Comparison of ENCODE assay signal across 14 cellular contexts in genomic region chr19:2046046-2046907, GRCh38. TPM values are rescaled to one million over a fixed set of nuclear protein-coding genes. Genes with fewer than 3 reads are reported as not detected.
A peak's percentile ranks its signal among the peaks of the same experiment; 100 is the strongest.
DNase-seq lines count a peak whose midpoint lies in the region; ATAC-seq and TF ChIP-seq lines count a peak whose summit lies in the region.
"Had no signal": no experiment of that assay in that cellular context is flagged by ENCODE, and none has a peak within 500 bp of the region (broad histone marks: within the 10 kb centered on the region; RNA-seq: fewer than 3 reads in every experiment).

No MANE protein-coding gene starts in this region.

- TF ChIP-seq CTCF in heart left ventricle (IDR thresholded peaks at IDR 0.05) (no peak), body of pancreas (IDR thresholded peaks at IDR 0.05) (no peak), upper lobe of right lung (IDR thresholded peaks at IDR 0.05) (no peak)

- H3K27me3 ChIP-seq in heart left ventricle (no peaks in the 10 kb centered on the region), body of pancreas (no peaks in the 10 kb centered on the region), upper lobe of right lung (no peaks in the 10 kb centered on the region)

- H3K27ac ChIP-seq in heart left ventricle (peak overlapping the region; percentile 42 to 99 (median 91)), body of pancreas (peak overlapping the region; percentile 89 to 100 (median 100)), upper lobe of right lung (peak overlapping the region; percentile 47)

- no peaks in the 10 kb centered on the region for H3K9me3 Mint-ChIP-seq in naive B cell

- no peak overlapping the region for H3K4me3 ChIP-seq in heart left ventricle
- H3K4me3 ChIP-seq in body of pancreas, result no peak overlapping the region
- H3K4me3 ChIP-seq in upper lobe of right lung, result no peak overlapping the region

- ATAC-seq in heart left ventricle (no peak), Right ventricle myocardium superior (ENCODE audit: poor library complexity) (no peak), body of pancreas (no peak), naive B cell (ENCODE audit: low read depth in 2 of 2) (no peak), upper lobe of right lung (no peak), GM18502 (IDR thresholded peaks at IDR 0.05; ENCODE audit: poor library complexity, unreplicated experiment) (no peak), HG03045 (IDR thresholded peaks at IDR 0.05; ENCODE audit: unreplicated experiment) (no peak)
- ATAC-seq: activated CD4-positive, alpha-beta T cell treated with anti-CD3 and anti-CD28 coated beads for 36 hours had no signal

- no peaks in the 10 kb centered on the region for H3K9me3 ChIP-seq in heart left ventricle
- no peaks in the 10 kb centered on the region for H3K9me3 ChIP-seq in body of pancreas
- H3K9me3 ChIP-seq in upper lobe of right lung, result no peaks in the 10 kb centered on the region

- H3K27me3 Mint-ChIP-seq in naive B cell, result no peaks in the 10 kb centered on the region
- H3K27me3 Mint-ChIP-seq: activated CD4-positive, alpha-beta T cell treated with anti-CD3 and anti-CD28 coated beads for 36 hours had no signal

- 88 to 93% (median 90%) methylated on average over 34 to 50 of the region's 50 CpGs for WGBS in heart left ventricle, 4 donors
- 79 to 85% methylated on average over 25 to 47 of the region's 50 CpGs for WGBS in body of pancreas, 2 donors

- H3K36me3 ChIP-seq in heart left ventricle (peaks cover 0 to 65% (median 40%) of the 10 kb centered on the region in 9 donors), body of pancreas (replicated peaks in 1 of 2; ENCODE audit: insufficient read depth in 1 of 2, low read depth in 2 of 2) (peaks cover 0 to 1% of the 10 kb centered on the region in 2 donors), upper lobe of right lung (peaks cover 74% of the 10 kb centered on the region)

- no peak for TF ChIP-seq POLR2A in heart left ventricle (IDR thresholded peaks at IDR 0.05)
- no peak for TF ChIP-seq POLR2A in body of pancreas (IDR thresholded peaks at IDR 0.05)

- H3K4me3 Mint-ChIP-seq in naive B cell, result peak overlapping the region in 5 of 8 donors; percentile 25 to 85 (median 63)
- H3K4me3 Mint-ChIP-seq: activated CD4-positive, alpha-beta T cell treated with anti-CD3 and anti-CD28 coated beads for 36 hours had no signal

- H3K4me1 Mint-ChIP-seq in naive B cell, result peaks cover 27 to 57% (median 43%) of the 10 kb centered on the region in 3 donors

- intact Hi-C loops in heart left ventricle (cut with DNase I), result no loop called here
- intact Hi-C loops in Right ventricle myocardium superior (cut with DNase I), result no loop called here
- intact Hi-C loops in body of pancreas (cut with DNase I), result no loop called here
- intact Hi-C loops in upper lobe of right lung (cut with DNase I), result no loop called here

- DNase-seq in heart left ventricle, result no peak
- DNase-seq in Right ventricle myocardium superior, result no peak
- DNase-seq in body of pancreas, result peak in 3 of 4 donors; percentile 32 to 43 (median 42)
- DNase-seq in naive B cell, result peak; percentile 21
- DNase-seq in upper lobe of right lung, result no peak
- no peak for DNase-seq in inferior parietal cortex (ENCODE audit: extremely low spot score)
- DNase-seq: activated effector memory CD4-positive, alpha-beta T cell treated with anti-CD3 and anti-CD28 coated beads, Interleukin-2, amount 50 U/mL, for 16 hours; central memory CD4-positive, alpha-beta T cell; NCI-H1436 treated with DMSO at 0.1 percent for 48 hours; NCI-H82; occipital lobe had no signal

- peak overlapping the region in 5 of 6 donors; percentile 61 to 98 (median 89) for H3K27ac Mint-ChIP-seq in naive B cell

- H3K36me3 Mint-ChIP-seq in naive B cell, result no peaks in the 10 kb centered on the region

- peaks cover 33 to 86% (median 83%) of the 10 kb centered on the region in 12 donors for H3K4me1 ChIP-seq in heart left ventricle
- peaks cover 84% of the 10 kb centered on the region for H3K4me1 ChIP-seq in body of pancreas
- H3K4me1 ChIP-seq in upper lobe of right lung, result peaks cover 81% of the 10 kb centered on the region

RNA-seq across cellular contexts. Expression of gene MKNK2, which starts 4.8 kb away (rescaled TPM):
- total RNA-seq in heart left ventricle, result 100 to 1,000 TPM; 129 to 318 (median 155) TPM
- polyA plus RNA-seq in heart left ventricle, result 100 to 1,000 TPM; 110 to 197 TPM
- 238 TPM for total RNA-seq in Right ventricle myocardium superior
- 100 to 1,000 TPM; 180 to 273 TPM for total RNA-seq in body of pancreas
- 100 to 1,000 TPM in 1 of 6 donors, 10 to 100 TPM in 5; 51.1 to 102 (median 57.1) TPM for polyA plus RNA-seq in naive B cell (ENCODE audit: low read depth in 6 of 6)
- total RNA-seq in upper lobe of right lung, result 314 TPM

RNA-seq across cellular contexts. Expression of gene BTBD2, which starts 30.8 kb away (rescaled TPM):
- total RNA-seq in heart left ventricle (10 to 100 TPM; 47.3 to 81.8 (median 52.6) TPM), Right ventricle myocardium superior (56.3 TPM), body of pancreas (10 to 100 TPM; 42.3 to 44.8 TPM), upper lobe of right lung (56.5 TPM)
- polyA plus RNA-seq in heart left ventricle (10 to 100 TPM; 39.4 to 46.2 TPM), naive B cell (ENCODE audit: low read depth in 6 of 6) (1 to 10 TPM; 1.7 to 9.2 (median 4.8) TPM)

RNA-seq across cellular contexts. Expression of gene MOB3A, which starts 49.8 kb away (rescaled TPM):
- total RNA-seq in heart left ventricle (10 to 100 TPM; 10.8 to 32.3 (median 16.7) TPM), Right ventricle myocardium superior (15.6 TPM), body of pancreas (10 to 100 TPM; 11.7 to 22.1 TPM), upper lobe of right lung (58.8 TPM)
- polyA plus RNA-seq in heart left ventricle (10 to 100 TPM in 1 of 2 donors, 1 to 10 TPM in 1; 7.1 to 18.6 TPM), naive B cell (ENCODE audit: low read depth in 6 of 6) (100 to 1,000 TPM in 1 of 6 donors, 10 to 100 TPM in 5; 52.2 to 106 (median 75.1) TPM)

RNA-seq across cellular contexts. Expression of gene IZUMO4, which starts 50.4 kb away (rescaled TPM):
- total RNA-seq in heart left ventricle (1 to 10 TPM in 8 of 9 donors, not detected in 1; 1.7 to 6.2 (median 2.3) TPM), Right ventricle myocardium superior (1.7 TPM), body of pancreas (1 to 10 TPM; 3.4 to 4.0 TPM), upper lobe of right lung (6.8 TPM)
- polyA plus RNA-seq in heart left ventricle (1 to 10 TPM; 4.4 to 5.8 TPM), naive B cell (ENCODE audit: low read depth in 6 of 6) (1 to 10 TPM in 1 of 6 donors, under 1 TPM in 5; 0.48 to 1.2 (median 0.85) TPM)

Comparison
In these comparisons a context has a peak if more than half of its experiments do, and no peak if none do; other contexts are left out.
1. DNase-seq: peak in body of pancreas (3 of 4) and naive B cell (single experiment); none in heart left ventricle (0 of 5), Right ventricle myocardium superior (single experiment), upper lobe of right lung (single experiment) and inferior parietal cortex (single experiment).
2. H3K27ac ChIP-seq: peak in every context shown above with its lines; median percentile 100 in body of pancreas; 91 in heart left ventricle; 47 in upper lobe of right lung.